Comparison of ENCODE assay signal across 11 cellular contexts in genomic region chr7:55556031-55556430, GRCh38. TPM values are rescaled to one million over a fixed set of nuclear protein-coding genes. Genes with fewer than 3 reads are reported as not detected.
DNase-seq lines count a peak whose midpoint lies in the region; ATAC-seq and TF ChIP-seq lines count a peak whose summit lies in the region.
"Had no signal": no experiment of that assay in that cellular context is flagged by ENCODE, and none has a peak within 500 bp of the region (broad histone marks: within the 10 kb centered on the region; RNA-seq: fewer than 3 reads in every experiment).

No MANE protein-coding gene starts in this region.

- H2AFZ ChIP-seq in OCI-LY3 (ENCODE audit: low read depth, low read length), result no peak overlapping the region

- H3K27ac ChIP-seq in OCI-LY3 (ENCODE audit: low read length), result peak overlapping the region; percentile 96
- H3K27ac ChIP-seq: ovary had no signal

- peaks cover 100% of the 10 kb centered on the region for H3K4me1 ChIP-seq in OCI-LY3 (ENCODE audit: low read length)

- H3K9me3 ChIP-seq in OCI-LY3 (ENCODE audit: insufficient read depth, low read length), result no peaks in the 10 kb centered on the region
- H3K9me3 ChIP-seq: ovary had no signal

- peaks cover 100% of the 10 kb centered on the region for H3K79me2 ChIP-seq in OCI-LY3 (ENCODE audit: low read length)

- peaks cover 55% of the 10 kb centered on the region for H3K4me1 Mint-ChIP-seq in T-helper 2 cell treated with Interferon-gamma antibody and Interleukin-4, amounts not matched to agents 5 μg/mL and 100 μg/mL, for 36 hours (ENCODE audit: low read depth)
- peaks cover 83% of the 10 kb centered on the region for H3K4me1 Mint-ChIP-seq in nephron progenitor cell

- H3K36me3 Mint-ChIP-seq in T-helper 2 cell treated with Interferon-gamma antibody and Interleukin-4, amounts not matched to agents 5 μg/mL and 100 μg/mL, for 36 hours (ENCODE audit: low read depth), result peaks cover 31% of the 10 kb centered on the region
- peaks cover 29% of the 10 kb centered on the region for H3K36me3 Mint-ChIP-seq in nephron progenitor cell (ENCODE audit: low read depth)

- TF ChIP-seq CTCF in OCI-LY3 (IDR thresholded peaks at IDR 0.05; ENCODE audit: low read depth, low read length) (no peak), nephron progenitor cell (IDR thresholded peaks at IDR 0.05) (no peak)

- no peaks in the 10 kb centered on the region for H3K27me3 ChIP-seq in OCI-LY3 (ENCODE audit: low read depth, low read length)
- H3K27me3 ChIP-seq: ovary had no signal

- H3K36me3 ChIP-seq in OCI-LY3 (replicated peaks; ENCODE audit: low read depth, low read length), result peaks cover 29% of the 10 kb centered on the region
- H3K36me3 ChIP-seq: ovary had no signal

- H3K4me2 ChIP-seq in OCI-LY3 (ENCODE audit: low read length), result peak overlapping the region; percentile 99

- H3K9ac ChIP-seq in OCI-LY3 (ENCODE audit: low read length), result peak overlapping the region; percentile 78

- H4K20me1 ChIP-seq in OCI-LY3 (ENCODE audit: insufficient read depth, low read length), result peaks cover 98% of the 10 kb centered on the region

- peak overlapping the region; percentile 74 for H3K4me3 ChIP-seq in OCI-LY3 (ENCODE audit: low read length)
- H3K4me3 ChIP-seq: ovary had no signal

- no peaks in the 10 kb centered on the region for H3K27me3 Mint-ChIP-seq in T-helper 2 cell treated with Interferon-gamma antibody and Interleukin-4, amounts not matched to agents 5 μg/mL and 100 μg/mL, for 36 hours (ENCODE audit: low read depth)
- peaks cover 2% of the 10 kb centered on the region for H3K27me3 Mint-ChIP-seq in nephron progenitor cell (ENCODE audit: low read depth, poor library complexity)

- DNase-seq in T-helper 2 cell treated with Interferon-gamma antibody and Interleukin-4, amounts not matched to agents 5 μg/mL and 100 μg/mL, for 36 hours (ENCODE audit: low spot score), result no peak
- no peak for DNase-seq in T-helper 2 cell
- DNase-seq in nephron progenitor cell, result no peak
- no peak for DNase-seq in KG1 (lab: John Stamatoyannopoulos, UW)
- no peak for DNase-seq in dermis blood vessel endothelial cell
- no peak for DNase-seq in NOMO-1 treated with dmso at 0.1 percent for 144 hours (lab: John Stamatoyannopoulos, UW; ENCODE audit: unreplicated experiment)
- DNase-seq: erythroblast, NCI-H1694 treated with DMSO at 0.1 percent for 48 hours, ovary had no signal

- peak overlapping the region; percentile 23 for H3K27ac Mint-ChIP-seq in T-helper 2 cell treated with Interferon-gamma antibody and Interleukin-4, amounts not matched to agents 5 μg/mL and 100 μg/mL, for 36 hours
- peak overlapping the region; percentile 47 for H3K27ac Mint-ChIP-seq in nephron progenitor cell

- H3K9me3 Mint-ChIP-seq in T-helper 2 cell treated with Interferon-gamma antibody and Interleukin-4, amounts not matched to agents 5 μg/mL and 100 μg/mL, for 36 hours, result no peaks in the 10 kb centered on the region
- H3K9me3 Mint-ChIP-seq in nephron progenitor cell, result no peaks in the 10 kb centered on the region

- no peak overlapping the region for H3K4me3 Mint-ChIP-seq in T-helper 2 cell treated with Interferon-gamma antibody and Interleukin-4, amounts not matched to agents 5 μg/mL and 100 μg/mL, for 36 hours
- H3K4me3 Mint-ChIP-seq in nephron progenitor cell, result no peak overlapping the region

- peak; percentile 47 for ATAC-seq in GM21529 (IDR thresholded peaks at IDR 0.05; ENCODE audit: unreplicated experiment)

RNA-seq across cellular contexts. Expression of gene VOPP1, which starts 16.3 kb away (rescaled TPM):
- 140 and 171 TPM in 2 replicates for total RNA-seq in dermis blood vessel endothelial cell
